In the genomic region with DNA sequence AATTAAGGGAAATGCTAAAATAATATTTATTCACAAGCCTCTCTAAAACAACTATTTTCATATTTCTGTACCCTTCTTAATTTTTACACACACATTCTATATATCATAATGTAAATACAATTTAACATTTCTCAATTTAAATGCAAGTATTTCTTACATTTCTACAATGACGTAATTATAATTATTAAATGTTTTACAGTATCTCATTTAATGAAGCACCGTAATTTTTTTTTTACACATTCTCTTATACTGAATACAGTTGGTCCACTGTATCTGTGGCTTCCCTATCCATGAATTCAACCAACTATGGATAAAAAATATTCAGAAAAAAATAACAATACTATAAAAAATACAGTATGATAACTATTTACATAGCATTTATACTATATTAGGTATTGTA, we compare ENCODE assay signal across 15 cellular contexts.
DNase-seq lines count a peak whose midpoint lies in the region; ATAC-seq, FAIRE-seq and TF ChIP-seq lines count a peak whose summit lies in the region.
"Had no signal": no experiment of that assay in that cellular context is flagged by ENCODE, and none has a peak within 500 bp of the region (broad histone marks: within the 10 kb centered on the region; RNA-seq: fewer than 3 reads in every experiment).

No MANE protein-coding gene starts in this region.

- POLR2A ChIA-PET in K562 (lab: Yijun Ruan, JAX) = no interaction called here

- CTCF ChIA-PET in K562 (lab: Yijun Ruan, JAX; ENCODE audit: low intra/inter-chr PET ratio) = no interaction called here

- DNase-seq in K562 (ENCODE audit: extremely low read depth in 1 of 4, low spot score in 3 of 4) = no peak
- DNase-seq in pancreas = no peak
- DNase-seq in T1000 (lab: John Stamatoyannopoulos, UW) = no peak
- DNase-seq in medulla oblongata (ENCODE audit: extremely low spot score) = no peak
- DNase-seq in suprapubic skin (ENCODE audit: low spot score in 2 of 2) = no peak
- DNase-seq: C1 segment of cervical spinal cord; Calu3; CD4-positive, alpha-beta memory T cell; COR-L47; DMS79 treated with DMSO at 0.1 percent for 48 hours; GOT3 had no signal

- no TSS peak for BruUV-seq in K562 (replicated peaks; lab: Mats Ljungman, UMichigan)

- 94% methylated on average over 2 of the region's 2 CpGs for WGBS in K562 (ENCODE audit: insufficient coverage, low coverage, missing lambda C conversion rate)
- 94 to 96% methylated on average over 2 of the region's 2 CpGs for WGBS in pancreas, 2 donors
- WGBS in suprapubic skin = 97% methylated on average over 2 of the region's 2 CpGs

- no peak overlapping the region for H3K4me2 ChIP-seq in K562 (ENCODE audit: insufficient read depth, low read length)

- no peak for TF ChIP-seq EP300 in K562 (IDR thresholded peaks at IDR 0.05; ENCODE audit: low read length)
- TF ChIP-seq EP300 in suprapubic skin (IDR thresholded peaks at IDR 0.05) = no peak

- no peak overlapping the region for H2AFZ ChIP-seq in K562 (ENCODE audit: low read depth, low read length)

- TF ChIP-seq RAD21 in K562 (CRISPR knock-in tag; conservative IDR thresholded peaks at IDR 0.05 in 1 of 2, IDR thresholded peaks at IDR 0.05 in 1 of 2) = no peak

- no peak overlapping the region for H3K9ac ChIP-seq in K562 (ENCODE audit: insufficient read depth in 1 of 2, low read depth in 2 of 2, low read length in 2 of 2)

- no peaks in the 10 kb centered on the region for H4K20me1 ChIP-seq in K562 (replicated peaks; ENCODE audit: control insufficient read depth, insufficient read depth, low read length)

- no peaks in the 10 kb centered on the region for H3K9me3 ChIP-seq in K562 (replicated peaks; ENCODE audit: control insufficient read depth, insufficient read depth, low read depth, low read length)
- H3K9me3 ChIP-seq in pancreas = no peaks in the 10 kb centered on the region
- no peaks in the 10 kb centered on the region for H3K9me3 ChIP-seq in suprapubic skin
- H3K9me3 ChIP-seq: HAP-1 had no signal

- no peak for ATAC-seq in K562
- no peak for ATAC-seq in pancreas

- FAIRE-seq in K562 (lab: Jason Lieb, UNC) (no peak), islet of Langerhans (lab: Jason Lieb, UNC) (peak; percentile 56), pancreas (lab: Jason Lieb, UNC) (peak; percentile 76)
- FAIRE-seq: GM12892, H54 had no signal

- no peak for TF ChIP-seq POLR2A in K562 (conservative IDR thresholded peaks at IDR 0.05)
- no peak for TF ChIP-seq POLR2A in suprapubic skin (IDR thresholded peaks at IDR 0.05)

- H3K4me1 ChIP-seq in K562 (replicated peaks in 1 of 2; ENCODE audit: control insufficient read depth in 2 of 2, insufficient read depth in 2 of 2, low read length in 2 of 2) (peaks cover 0 to 7% of the 10 kb centered on the region in 2 experiments; a peak in 3 of 5 replicates), pancreas (no peaks in the 10 kb centered on the region), suprapubic skin (no peaks in the 10 kb centered on the region)
- H3K4me1 ChIP-seq: HAP-1 had no signal

- H3K79me2 ChIP-seq in K562 (ENCODE audit: control insufficient read depth, insufficient read depth, low read length) = no peaks in the 10 kb centered on the region

- H3K27ac ChIP-seq in K562 (ENCODE audit: extremely low read depth, low read depth, low read length) (no peak overlapping the region), pancreas (no peak overlapping the region), suprapubic skin (no peak overlapping the region)

- H3K4me3 ChIP-seq in K562 (no peak overlapping the region), pancreas (no peak overlapping the region), suprapubic skin (no peak overlapping the region)
- H3K4me3 ChIP-seq: HAP-1 had no signal

- H3K27me3 ChIP-seq in K562 (ENCODE audit: control insufficient read depth in 2 of 2, insufficient read depth in 2 of 2, low read length in 2 of 2) (no peaks in the 10 kb centered on the region), pancreas (no peaks in the 10 kb centered on the region), suprapubic skin (no peaks in the 10 kb centered on the region)

- in situ Hi-C loops in K562 (cut with MboI) = no loop called here

- TF ChIP-seq CTCF in K562 (IDR thresholded peaks at IDR 0.05 in 2 of 3, conservative IDR thresholded peaks at IDR 0.05 in 1 of 3; ENCODE audit: insufficient read depth in 2 of 3, low read depth in 1 of 3, low read length in 3 of 3) = no peak
- no peak for TF ChIP-seq CTCF in pancreas (IDR thresholded peaks at IDR 0.05)
- no peak for TF ChIP-seq CTCF in suprapubic skin (IDR thresholded peaks at IDR 0.05)

- intact Hi-C loops in K562 (cut with micrococcal nuclease) (loop anchor here (1.0 kb wide), 1 partner anchor 89 kb away; no protein-coding TSS in a partner anchor), pancreas (cut with DNase I) (no loop called here)

- H3K9me1 ChIP-seq in K562 (ENCODE audit: control insufficient read depth, insufficient read depth, low read length) = no peaks in the 10 kb centered on the region

- H3K36me3 ChIP-seq in K562 (ENCODE audit: control insufficient read depth, insufficient read depth, low read length) = peaks cover 25% of the 10 kb centered on the region; the same call in 2 of the 3 replicates
- peaks cover 0 to 13% (median 0%) of the 10 kb centered on the region in 3 donors for H3K36me3 ChIP-seq in pancreas
- H3K36me3 ChIP-seq in suprapubic skin = peaks cover 14% of the 10 kb centered on the region

TF ChIP-seq in K562, 482 proteins besides CTCF, POLR2A, EP300 and RAD21:
- TF ChIP-seq PHB (CRISPR knock-in tag; IDR thresholded peaks at IDR 0.05) (no peak), NFIX (CRISPR knock-in tag; IDR thresholded peaks at IDR 0.05; ENCODE audit: low read depth) (0 out of 2 replicates have a peak, but pooled peaks have one; percentile 59)
- TF ChIP-seq, protein P1, sequence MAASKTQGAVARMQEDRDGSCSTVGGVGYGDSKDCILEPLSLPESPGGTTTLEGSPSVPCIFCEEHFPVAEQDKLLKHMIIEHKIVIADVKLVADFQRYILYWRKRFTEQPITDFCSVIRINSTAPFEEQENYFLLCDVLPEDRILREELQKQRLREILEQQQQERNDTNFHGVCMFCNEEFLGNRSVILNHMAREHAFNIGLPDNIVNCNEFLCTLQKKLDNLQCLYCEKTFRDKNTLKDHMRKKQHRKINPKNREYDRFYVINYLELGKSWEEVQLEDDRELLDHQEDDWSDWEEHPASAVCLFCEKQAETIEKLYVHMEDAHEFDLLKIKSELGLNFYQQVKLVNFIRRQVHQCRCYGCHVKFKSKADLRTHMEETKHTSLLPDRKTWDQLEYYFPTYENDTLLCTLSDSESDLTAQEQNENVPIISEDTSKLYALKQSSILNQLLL (CRISPR knock-in tag; IDR thresholded peaks at IDR 0.05; ENCODE audit: borderline replicate concordance) = peak; percentile 62; the same call in 1 of the 2 replicates
